Comparison of ENCODE assay signal across 8 cellular contexts in genomic region chr6:12254228-12254627, GRCh38.
"Had no signal": no experiment of that assay in that cellular context is flagged by ENCODE, and none has a peak within 500 bp of the region (broad histone marks: within the 10 kb centered on the region; RNA-seq: fewer than 3 reads in every experiment).

No MANE protein-coding gene starts in this region.

- FAIRE-seq: G401.6, GM12891, GM12892, GM18507, GM19239 had no signal

- H3K4me3 ChIP-seq: GM12878 had no signal

- DNase-seq: GDM1, GF-D8 had no signal

- ATAC-seq: GM12878 had no signal
